Comparison of ENCODE assay signal across 19 cellular contexts in the genomic region with DNA sequence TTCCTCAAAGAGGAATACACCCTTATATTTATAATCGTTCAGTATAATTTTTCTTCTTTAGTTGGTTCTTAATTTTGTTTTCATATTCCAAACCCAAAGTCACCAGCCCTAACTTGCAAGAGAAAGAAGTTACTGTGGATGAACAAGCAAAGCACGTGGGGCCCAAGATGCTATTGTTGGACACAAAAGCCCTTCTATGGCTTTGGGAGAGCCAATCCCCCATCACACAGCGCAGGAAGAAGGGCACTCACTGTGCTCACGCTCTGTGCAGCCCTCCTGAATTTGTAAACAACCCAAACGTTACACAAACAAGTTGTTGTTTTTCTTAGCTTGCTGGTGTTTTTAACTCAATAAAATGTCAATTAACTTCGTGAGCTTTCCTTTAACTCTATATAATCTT. TPM values are rescaled to one million over a fixed set of nuclear protein-coding genes. Genes with fewer than 3 reads are reported as not detected.
"Had no signal": no experiment of that assay in that cellular context is flagged by ENCODE, and none has a peak within 500 bp of the region (broad histone marks: within the 10 kb centered on the region; RNA-seq: fewer than 3 reads in every experiment).

No MANE protein-coding gene starts in this region.

- DNase-seq: activated CD4-positive, alpha-beta T cell treated with anti-CD3 and anti-CD28 coated beads for 4 hours; activated CD8-positive, alpha-beta T cell treated with anti-CD3 and anti-CD28 coated beads for 36 hours; activated effector memory CD4-positive, alpha-beta T cell treated with anti-CD3 and anti-CD28 coated beads, Interleukin-2, amount 50 U/mL, for 16 hours; activated T-cell treated with anti-CD3 and anti-CD28 coated beads, Interleukin-2, amount 50 U/mL, for 48 hours; amniotic stem cell; brain microvascular endothelial cell; dermis blood vessel endothelial cell; nephron progenitor cell; stimulated activated CD4-positive, alpha-beta T cell treated with anti-CD3 and anti-CD28 coated beads, Interleukin-1b, Interleukin-23, amount 100 ng/mL, for 48 hours; stomach; T-helper 2 cell; thyroid gland had no signal

- H3K27ac ChIP-seq: brain microvascular endothelial cell, hepatocyte, stomach, thyroid gland had no signal

- ATAC-seq: activated CD8-positive, alpha-beta T cell treated with anti-CD3 and anti-CD28 coated beads for 36 hours had no signal

- FAIRE-seq: urothelium cell line had no signal

RNA-seq across cellular contexts. Expression of a gene that starts 22.5 kb away (rescaled TPM):
- total RNA-seq: activated CD8-positive, alpha-beta T cell treated with anti-CD3 and anti-CD28 coated beads for 36 hours; dermis blood vessel endothelial cell; epithelial cell of proximal tubule; hepatocyte; kidney epithelial cell; lower leg skin; mesenteric fat pad; osteocyte; stomach had no signal
- polyA plus RNA-seq: hepatocyte, stomach had no signal
